13 cellular contexts compared by ENCODE assay signal in genomic region chrX:3788494-3789233, GRCh38.
A peak's percentile ranks its signal among the peaks of the same experiment; 100 is the strongest.
DNase-seq lines count a peak whose midpoint lies in the region; ATAC-seq, FAIRE-seq and TF ChIP-seq lines count a peak whose summit lies in the region.
"Had no signal": no experiment of that assay in that cellular context is flagged by ENCODE, and none has a peak within 500 bp of the region (broad histone marks: within the 10 kb centered on the region; RNA-seq: fewer than 3 reads in every experiment).

No MANE protein-coding gene starts in this region.

- no peak overlapping the region for H3K9ac ChIP-seq in endodermal cell (ENCODE audit: extremely low read depth, low read length, poor library complexity, severe bottlenecking)
- H3K9ac ChIP-seq: GM23248 had no signal

- H3K4me1 ChIP-seq in Panc1 (ENCODE audit: control insufficient read depth, insufficient read depth, low read length) (no peaks in the 10 kb centered on the region), endodermal cell (ENCODE audit: control insufficient read depth, insufficient read depth, low read length) (no peaks in the 10 kb centered on the region)

- H3K27ac ChIP-seq in Panc1 (ENCODE audit: low read length) (no peak overlapping the region), endodermal cell (ENCODE audit: low read depth, low read length) (no peak overlapping the region), dorsolateral prefrontal cortex (no peak overlapping the region)
- H3K27ac ChIP-seq: coronary artery, GM23248 had no signal

- no peak overlapping the region for H3K4me3 ChIP-seq in Panc1 (ENCODE audit: low read depth in 2 of 2, low read length in 2 of 2)
- H3K4me3 ChIP-seq in endodermal cell (ENCODE audit: low read length): no peak overlapping the region
- no peak overlapping the region for H3K4me3 ChIP-seq in dorsolateral prefrontal cortex
- H3K4me3 ChIP-seq: coronary artery, GM23248 had no signal

- H3K4me3 Mint-ChIP-seq in endodermal cell (peak overlapping the region; percentile 44), osteocyte (ENCODE audit: unreplicated experiment) (no peak overlapping the region)
- H3K4me3 Mint-ChIP-seq: T-helper 1 cell treated with Interleukin-12 subunit alpha and Interleukin-12 subunit beta and Interleukin-4 antibody, amounts not matched to agents 30 μg/mL and 1 μg/mL, for 36 hours had no signal

- BruUV-seq in Panc1 (replicated peaks; lab: Mats Ljungman, UMichigan): no TSS peak

- H3K27me3 Mint-ChIP-seq in endodermal cell (ENCODE audit: insufficient read depth) (peaks cover 40% of the 10 kb centered on the region), osteocyte (ENCODE audit: unreplicated experiment) (peaks cover 66% of the 10 kb centered on the region)

- DNase-seq in activated gamma-delta T cell treated with Interleukin-2 at 50 U/mL for 16 hours: peak; percentile 8
- DNase-seq in activated gamma-delta T cell (lab: John Stamatoyannopoulos, UW): no peak
- DNase-seq in Panc1 (ENCODE audit: low read depth, low spot score): no peak
- DNase-seq in endodermal cell: peak; percentile 76
- DNase-seq in osteocyte (ENCODE audit: extremely low spot score, unreplicated experiment): no peak
- DNase-seq in dorsolateral prefrontal cortex: no peak
- DNase-seq in GM19239 (ENCODE audit: insufficient read length, low spot score): no peak
- no peak for DNase-seq in foreskin melanocyte
- DNase-seq: GM23248; NCI-H2081 treated with DMSO at 0.1 percent for 48 hours; stimulated activated CD4-positive, alpha-beta T cell treated with anti-CD3 and anti-CD28 coated beads, Interleukin-2, amount 100 ng/mL, for 48 hours had no signal

- no peak for FAIRE-seq in GM19239 (lab: Jason Lieb, UNC)

- no peaks in the 10 kb centered on the region for H3K9me3 Mint-ChIP-seq in endodermal cell
- no peaks in the 10 kb centered on the region for H3K9me3 Mint-ChIP-seq in osteocyte (ENCODE audit: unreplicated experiment)

- in situ Hi-C loops in Panc1 (cut with HindIII; ENCODE audit: low pct_unique_long_range_greater_than_20kb, low sequenced_read_pairs): no loop called here

- TF ChIP-seq CTCF in Panc1 (IDR thresholded peaks at IDR 0.05): peak; percentile 27
- TF ChIP-seq CTCF in endodermal cell (conservative IDR thresholded peaks at IDR 0.05): peak; percentile 77
- peak; percentile 34 for TF ChIP-seq CTCF in osteocyte (IDR thresholded peaks at IDR 0.05)
- TF ChIP-seq CTCF in dorsolateral prefrontal cortex (IDR thresholded peaks at IDR 0.05 in 54 of 56, conservative IDR thresholded peaks at IDR 0.05 in 2 of 56; ENCODE audit: low read depth in 1 of 56, partially characterized antibody in 56 of 56): peak in 7 of 56 donors; percentile 7 to 31 (median 16)

- ATAC-seq in Panc1: no peak

- intact Hi-C loops in Panc1 (cut with micrococcal nuclease; ENCODE audit: unreplicated experiment): no loop called here
- intact Hi-C loops in dorsolateral prefrontal cortex (cut with DNase I): loop anchor here in 1 of 2 donors (10.0 kb wide), 1 partner anchor 134 kb away; no protein-coding TSS in a partner anchor

- POLR2A ChIA-PET in Panc1 (lab: Charles Lee): no interaction called here

- H3K9me3 ChIP-seq in Panc1 (ENCODE audit: control insufficient read depth, insufficient read depth, low read depth, low read length) (no peaks in the 10 kb centered on the region), endodermal cell (ENCODE audit: control insufficient read depth, low read length) (no peaks in the 10 kb centered on the region)

- 12 to 48% methylated on average over 2 to 9 of the region's 10 CpGs for WGBS in endodermal cell (ENCODE audit: insufficient coverage in 1 of 2, insufficient read length in 1 of 2), 2 experiments

- H3K4me1 Mint-ChIP-seq in endodermal cell (peaks cover 15% of the 10 kb centered on the region), osteocyte (ENCODE audit: unreplicated experiment) (peaks cover 7% of the 10 kb centered on the region)

- CTCF ChIA-PET in Panc1 (lab: Charles Lee): interaction anchor here (0.6 kb wide), 1 partner anchor 203 kb away, joined by 8 read pairs; no protein-coding TSS in a partner anchor

- H3K27me3 ChIP-seq in Panc1 (ENCODE audit: control insufficient read depth, insufficient read depth, low read length): no peaks in the 10 kb centered on the region
- H3K27me3 ChIP-seq in endodermal cell (ENCODE audit: control insufficient read depth, insufficient read depth, low read length, poor library complexity, severe bottlenecking): no peaks in the 10 kb centered on the region
- H3K27me3 ChIP-seq in dorsolateral prefrontal cortex: peaks cover 0 to 73% (median 12%) of the 10 kb centered on the region in 45 donors

- H3K36me3 ChIP-seq in Panc1 (ENCODE audit: control insufficient read depth, insufficient read depth, low read length): no peaks in the 10 kb centered on the region
- H3K36me3 ChIP-seq in endodermal cell (ENCODE audit: control insufficient read depth, insufficient read depth, low read length): no peaks in the 10 kb centered on the region

- H3K36me3 Mint-ChIP-seq in endodermal cell (ENCODE audit: low read depth): no peaks in the 10 kb centered on the region
- no peaks in the 10 kb centered on the region for H3K36me3 Mint-ChIP-seq in osteocyte (ENCODE audit: unreplicated experiment)

- peak overlapping the region; percentile 69 for H3K27ac Mint-ChIP-seq in endodermal cell
- no peak overlapping the region for H3K27ac Mint-ChIP-seq in osteocyte (ENCODE audit: unreplicated experiment)
- H3K27ac Mint-ChIP-seq: T-helper 1 cell treated with Interleukin-12 subunit alpha and Interleukin-12 subunit beta and Interleukin-4 antibody, amounts not matched to agents 30 μg/mL and 1 μg/mL, for 36 hours had no signal

Comparison
In these comparisons a context has a peak if more than half of its experiments do, and no peak if none do; other contexts are left out.
1. DNase-seq: peak in activated gamma-delta T cell treated with Interleukin-2 at 50 U/mL for 16 hours (single experiment) and endodermal cell (single experiment); none in activated gamma-delta T cell (single experiment), Panc1 (single experiment), osteocyte (single experiment), dorsolateral prefrontal cortex (0 of 10), GM19239 (single experiment) and foreskin melanocyte (single experiment).